1 cellular context compared by ENCODE assay signal in the genomic region with DNA sequence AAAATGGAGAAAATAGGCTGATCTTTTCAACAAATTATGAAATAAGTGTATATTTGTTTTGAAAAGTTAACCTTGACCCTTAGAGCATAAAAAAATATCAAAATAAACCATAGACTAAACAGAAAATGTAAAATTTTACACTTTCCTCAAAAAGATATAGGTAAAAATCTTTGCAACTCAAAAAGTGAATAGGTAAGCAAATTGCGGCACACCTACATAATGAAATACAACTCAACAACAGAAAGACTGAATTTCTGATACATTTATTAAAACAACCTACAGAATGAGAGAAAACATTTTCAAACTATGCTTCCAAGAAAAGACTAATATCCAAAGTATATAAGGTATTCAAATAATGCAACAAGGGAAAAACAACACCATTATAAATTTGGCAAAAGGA.
TF ChIP-seq lines count a peak whose summit lies in the region.

No MANE protein-coding gene starts in this region.

TF ChIP-seq in HepG2, 621 proteins besides CTCF, POLR2A, EP300 and RAD21 (continued from another document):
- TF ChIP-seq JARID2 (CRISPR knock-in tag; IDR thresholded peaks at IDR 0.05; ENCODE audit: insufficient replicate concordance), result no peak
- peak; percentile 42 to 73; a peak in 3 of 4 replicates for TF ChIP-seq MAFK (conservative IDR thresholded peaks at IDR 0.05 in 1 of 2, IDR thresholded peaks at IDR 0.05 in 1 of 2; ENCODE audit: low read length in 2 of 2)
- TF ChIP-seq RXRB (CRISPR knock-in tag; IDR thresholded peaks at IDR 0.05; ENCODE audit: borderline replicate concordance), result no peak
- TF ChIP-seq, protein P1, sequence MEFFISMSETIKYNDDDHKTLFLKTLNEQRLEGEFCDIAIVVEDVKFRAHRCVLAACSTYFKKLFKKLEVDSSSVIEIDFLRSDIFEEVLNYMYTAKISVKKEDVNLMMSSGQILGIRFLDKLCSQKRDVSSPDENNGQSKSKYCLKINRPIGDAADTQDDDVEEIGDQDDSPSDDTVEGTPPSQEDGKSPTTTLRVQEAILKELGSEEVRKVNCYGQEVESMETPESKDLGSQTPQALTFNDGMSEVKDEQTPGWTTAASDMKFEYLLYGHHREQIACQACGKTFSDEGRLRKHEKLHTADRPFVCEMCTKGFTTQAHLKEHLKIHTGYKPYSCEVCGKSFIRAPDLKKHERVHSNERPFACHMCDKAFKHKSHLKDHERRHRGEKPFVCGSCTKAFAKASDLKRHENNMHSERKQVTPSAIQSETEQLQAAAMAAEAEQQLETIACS (CRISPR knock-in tag; IDR thresholded peaks at IDR 0.05), result no peak
- TF ChIP-seq, protein P2, sequence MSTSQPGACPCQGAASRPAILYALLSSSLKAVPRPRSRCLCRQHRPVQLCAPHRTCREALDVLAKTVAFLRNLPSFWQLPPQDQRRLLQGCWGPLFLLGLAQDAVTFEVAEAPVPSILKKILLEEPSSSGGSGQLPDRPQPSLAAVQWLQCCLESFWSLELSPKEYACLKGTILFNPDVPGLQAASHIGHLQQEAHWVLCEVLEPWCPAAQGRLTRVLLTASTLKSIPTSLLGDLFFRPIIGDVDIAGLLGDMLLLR (CRISPR knock-in tag; IDR thresholded peaks at IDR 0.05), result no peak
- TF ChIP-seq, protein P3, sequence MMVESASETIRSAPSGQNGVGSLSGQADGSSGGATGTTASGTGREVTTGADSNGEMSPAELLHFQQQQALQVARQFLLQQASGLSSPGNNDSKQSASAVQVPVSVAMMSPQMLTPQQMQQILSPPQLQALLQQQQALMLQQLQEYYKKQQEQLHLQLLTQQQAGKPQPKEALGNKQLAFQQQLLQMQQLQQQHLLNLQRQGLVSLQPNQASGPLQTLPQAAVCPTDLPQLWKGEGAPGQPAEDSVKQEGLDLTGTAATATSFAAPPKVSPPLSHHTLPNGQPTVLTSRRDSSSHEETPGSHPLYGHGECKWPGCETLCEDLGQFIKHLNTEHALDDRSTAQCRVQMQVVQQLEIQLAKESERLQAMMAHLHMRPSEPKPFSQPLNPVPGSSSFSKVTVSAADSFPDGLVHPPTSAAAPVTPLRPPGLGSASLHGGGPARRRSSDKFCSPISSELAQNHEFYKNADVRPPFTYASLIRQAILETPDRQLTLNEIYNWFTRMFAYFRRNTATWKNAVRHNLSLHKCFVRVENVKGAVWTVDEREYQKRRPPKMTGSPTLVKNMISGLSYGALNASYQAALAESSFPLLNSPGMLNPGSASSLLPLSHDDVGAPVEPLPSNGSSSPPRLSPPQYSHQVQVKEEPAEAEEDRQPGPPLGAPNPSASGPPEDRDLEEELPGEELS (CRISPR knock-in tag; IDR thresholded peaks at IDR 0.05), result no peak
